In the genomic region with DNA sequence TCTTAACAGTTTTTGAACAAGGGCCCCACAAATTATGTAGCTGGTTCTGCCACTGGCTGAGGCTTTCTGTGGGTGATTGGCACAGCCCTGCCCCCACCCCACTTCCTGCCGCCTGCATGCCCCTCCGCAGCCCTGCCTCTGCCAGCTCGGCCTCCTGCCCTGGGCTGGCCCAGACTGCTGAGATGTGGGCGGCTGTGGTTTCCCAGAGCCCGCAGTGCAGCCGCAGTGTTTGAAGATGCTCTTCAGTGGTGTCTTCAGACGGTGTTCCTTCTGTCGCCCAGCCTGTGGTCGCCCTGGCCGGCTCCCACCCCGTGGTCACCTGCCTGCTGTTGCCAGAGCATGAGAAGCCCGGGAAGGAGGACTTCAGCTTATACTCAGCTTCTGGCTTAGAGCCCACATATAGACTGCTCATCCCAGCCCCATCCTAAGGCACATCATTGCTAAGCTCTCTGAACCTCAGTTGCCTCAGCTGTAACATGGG, we compare ENCODE assay signal across 9 cellular contexts.
DNase-seq lines count a peak whose midpoint lies in the region; ATAC-seq and TF ChIP-seq lines count a peak whose summit lies in the region.
"Had no signal": no experiment of that assay in that cellular context is flagged by ENCODE, and none has a peak within 500 bp of the region (broad histone marks: within the 10 kb centered on the region; RNA-seq: fewer than 3 reads in every experiment).

No MANE protein-coding gene starts in this region.

- H3K27ac ChIP-seq in SK-N-SH (ENCODE audit: low read depth in 2 of 2, low read length in 1 of 2) (peak overlapping the region; percentile 17 to 68; a peak in 2 of 4 replicates), sigmoid colon (no peak overlapping the region)
- H3K27ac ChIP-seq: suprapubic skin had no signal

- peak; percentile 75 for ATAC-seq in GM18511 (IDR thresholded peaks at IDR 0.05; ENCODE audit: unreplicated experiment)
- peak; percentile 79 for ATAC-seq in activated naive CD8-positive, alpha-beta T cell treated with anti-CD3 and anti-CD28 coated beads, Interleukin-2, amount 10 ng/mL, durations not matched to agents 7 days and 5 days (ENCODE audit: low read depth)
- ATAC-seq in HG02938 (IDR thresholded peaks at IDR 0.05; ENCODE audit: unreplicated experiment), result no peak
- no peak for ATAC-seq in GM21619 (IDR thresholded peaks at IDR 0.05; ENCODE audit: unreplicated experiment)

- no peak overlapping the region for H3K4me3 Mint-ChIP-seq in activated naive CD8-positive, alpha-beta T cell treated with anti-CD3 and anti-CD28 coated beads, Interleukin-2, amount 10 ng/mL, durations not matched to agents 7 days and 5 days

- H3K36me3 ChIP-seq in SK-N-SH (replicated peaks in 1 of 2; ENCODE audit: control insufficient read depth in 1 of 2, insufficient read depth in 2 of 2, low read length in 1 of 2) (no peaks in the 10 kb centered on the region), sigmoid colon (no peaks in the 10 kb centered on the region)
- H3K36me3 ChIP-seq: suprapubic skin had no signal

- POLR2A ChIA-PET in SK-N-SH (lab: Yijun Ruan, JAX), result interaction anchor here (0.9 to 3.1 kb wide), 5 partner anchors 11 to 126 kb away, joined by 3 to 19 read pairs (median 5); no protein-coding TSS in a partner anchor
- POLR2A ChIA-PET in activated naive CD8-positive, alpha-beta T cell treated with anti-CD3 and anti-CD28 coated beads, Interleukin-2, amount 10 ng/mL, durations not matched to agents 7 days and 5 days (lab: Charles Lee), result interaction anchor here (0.9 to 1.1 kb wide), 2 partner anchors 18 to 23 kb away, joined by 3 read pairs; no protein-coding TSS in a partner anchor

- 68% methylated on average over 6 of the region's 12 CpGs for WGBS in SK-N-SH (ENCODE audit: low lambda C conversion rate)
- WGBS in sigmoid colon, 2 donors, result 46 to 75% methylated on average over 12 of the region's 12 CpGs

- no peak overlapping the region for H3K27ac Mint-ChIP-seq in activated naive CD8-positive, alpha-beta T cell treated with anti-CD3 and anti-CD28 coated beads, Interleukin-2, amount 10 ng/mL, durations not matched to agents 7 days and 5 days

- H3K36me3 Mint-ChIP-seq in activated naive CD8-positive, alpha-beta T cell treated with anti-CD3 and anti-CD28 coated beads, Interleukin-2, amount 10 ng/mL, durations not matched to agents 7 days and 5 days, result no peaks in the 10 kb centered on the region

- H3K4me1 ChIP-seq in SK-N-SH (ENCODE audit: control insufficient read depth in 1 of 2, insufficient read depth in 2 of 2, low read depth in 1 of 2, low read length in 1 of 2) (peaks cover 40 to 62% of the 10 kb centered on the region in 2 experiments), sigmoid colon (peaks cover 0 to 8% (median 0%) of the 10 kb centered on the region in 4 donors)

- H3K27me3 ChIP-seq in SK-N-SH (ENCODE audit: insufficient read depth), result no peaks in the 10 kb centered on the region
- H3K27me3 ChIP-seq in sigmoid colon, result no peaks in the 10 kb centered on the region
- H3K27me3 ChIP-seq: suprapubic skin had no signal

- TF ChIP-seq CTCF in SK-N-SH (IDR thresholded peaks at IDR 0.05) (no peak), sigmoid colon (IDR thresholded peaks at IDR 0.05) (no peak), GM10266 (IDR thresholded peaks at IDR 0.05; ENCODE audit: control insufficient read depth, insufficient read depth, low read depth, missing control alignments) (no peak)

- TF ChIP-seq RAD21 in SK-N-SH (IDR thresholded peaks at IDR 0.05; ENCODE audit: low read length), result no peak

- peaks cover 11% of the 10 kb centered on the region for H3K4me1 Mint-ChIP-seq in activated naive CD8-positive, alpha-beta T cell treated with anti-CD3 and anti-CD28 coated beads, Interleukin-2, amount 10 ng/mL, durations not matched to agents 7 days and 5 days

- peak overlapping the region; percentile 30; the same call in 1 of the 2 replicates for H3K4me2 ChIP-seq in SK-N-SH

- no peak overlapping the region for H3K4me3 ChIP-seq in SK-N-SH (ENCODE audit: low read depth in 2 of 2, low read length in 1 of 2)
- H3K4me3 ChIP-seq in sigmoid colon, result no peak overlapping the region
- H3K4me3 ChIP-seq: suprapubic skin had no signal

- intact Hi-C loops in sigmoid colon (cut with DNase I), result no loop called here

- no peaks in the 10 kb centered on the region for H4K20me1 ChIP-seq in SK-N-SH (ENCODE audit: insufficient read depth)

- TF ChIP-seq EP300 in SK-N-SH (IDR thresholded peaks at IDR 0.05; ENCODE audit: borderline replicate concordance in 1 of 2, low read depth in 1 of 2, low read length in 1 of 2) (no peak), sigmoid colon (IDR thresholded peaks at IDR 0.05) (no peak)

- CTCF ChIA-PET in SK-N-SH (lab: Yijun Ruan, JAX), result interaction anchor here (0.7 to 4.5 kb wide), 10 partner anchors 9 to 155 kb away, joined by 3 to 26 read pairs (median 5); no protein-coding TSS in a partner anchor

- H3K9me3 ChIP-seq in SK-N-SH (no peaks in the 10 kb centered on the region), sigmoid colon (no peaks in the 10 kb centered on the region)
- H3K9me3 ChIP-seq: suprapubic skin had no signal

- no peaks in the 10 kb centered on the region for H3K79me2 ChIP-seq in SK-N-SH (ENCODE audit: insufficient read depth)

- TF ChIP-seq POLR2A in sigmoid colon (IDR thresholded peaks at IDR 0.05), result no peak

- peaks cover 8% of the 10 kb centered on the region for H3K27me3 Mint-ChIP-seq in activated naive CD8-positive, alpha-beta T cell treated with anti-CD3 and anti-CD28 coated beads, Interleukin-2, amount 10 ng/mL, durations not matched to agents 7 days and 5 days

- H3K9ac ChIP-seq in SK-N-SH, result no peak overlapping the region

- DNase-seq in SK-N-SH (peak; percentile 47), sigmoid colon (peak; percentile 54), middle frontal gyrus (ENCODE audit: extremely low spot score, low spot score) (no peak), GM10266 (ENCODE audit: extremely low spot score) (no peak)
- DNase-seq in activated naive CD8-positive, alpha-beta T cell treated with anti-CD3 and anti-CD28 coated beads, Interleukin-2, amount 10 ng/mL, durations not matched to agents 7 days and 5 days, result peak; percentile 66

- H3K9me2 ChIP-seq in SK-N-SH, result no peaks in the 10 kb centered on the region

- no peaks in the 10 kb centered on the region for H3K9me3 Mint-ChIP-seq in activated naive CD8-positive, alpha-beta T cell treated with anti-CD3 and anti-CD28 coated beads, Interleukin-2, amount 10 ng/mL, durations not matched to agents 7 days and 5 days

- H2AFZ ChIP-seq in SK-N-SH (ENCODE audit: low read depth), result no peak overlapping the region

- no peaks in the 10 kb centered on the region for H3F3A ChIP-seq in SK-N-SH (replicated peaks; ENCODE audit: insufficient read depth)

TF ChIP-seq in SK-N-SH, 30 proteins besides CTCF, POLR2A, EP300 and RAD21 (continues in another document):
- TF ChIP-seq, protein P1, sequence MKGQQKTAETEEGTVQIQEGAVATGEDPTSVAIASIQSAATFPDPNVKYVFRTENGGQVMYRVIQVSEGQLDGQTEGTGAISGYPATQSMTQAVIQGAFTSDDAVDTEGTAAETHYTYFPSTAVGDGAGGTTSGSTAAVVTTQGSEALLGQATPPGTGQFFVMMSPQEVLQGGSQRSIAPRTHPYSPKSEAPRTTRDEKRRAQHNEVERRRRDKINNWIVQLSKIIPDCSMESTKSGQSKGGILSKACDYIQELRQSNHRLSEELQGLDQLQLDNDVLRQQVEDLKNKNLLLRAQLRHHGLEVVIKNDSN (IDR thresholded peaks at IDR 0.05; ENCODE audit: borderline replicate concordance, low read depth), result no peak
- TF ChIP-seq MXI1 (IDR thresholded peaks at IDR 0.05; ENCODE audit: low read depth, low read length) (no peak), FOXM1 (IDR thresholded peaks at IDR 0.05; ENCODE audit: low read depth) (no peak), FOSL2 (IDR thresholded peaks at IDR 0.05; ENCODE audit: borderline replicate concordance, low read depth) (no peak), GABPA (IDR thresholded peaks at IDR 0.05; ENCODE audit: low read depth) (no peak), GATA2 (CRISPR knock-in tag; IDR thresholded peaks at IDR 0.05) (no peak), TAF1 (IDR thresholded peaks at IDR 0.05; ENCODE audit: borderline replicate concordance, low read depth, low read length) (no peak), CHD2 (IDR thresholded peaks at IDR 0.05; ENCODE audit: low read length, partially characterized antibody) (no peak)
- TF ChIP-seq, protein P2, sequence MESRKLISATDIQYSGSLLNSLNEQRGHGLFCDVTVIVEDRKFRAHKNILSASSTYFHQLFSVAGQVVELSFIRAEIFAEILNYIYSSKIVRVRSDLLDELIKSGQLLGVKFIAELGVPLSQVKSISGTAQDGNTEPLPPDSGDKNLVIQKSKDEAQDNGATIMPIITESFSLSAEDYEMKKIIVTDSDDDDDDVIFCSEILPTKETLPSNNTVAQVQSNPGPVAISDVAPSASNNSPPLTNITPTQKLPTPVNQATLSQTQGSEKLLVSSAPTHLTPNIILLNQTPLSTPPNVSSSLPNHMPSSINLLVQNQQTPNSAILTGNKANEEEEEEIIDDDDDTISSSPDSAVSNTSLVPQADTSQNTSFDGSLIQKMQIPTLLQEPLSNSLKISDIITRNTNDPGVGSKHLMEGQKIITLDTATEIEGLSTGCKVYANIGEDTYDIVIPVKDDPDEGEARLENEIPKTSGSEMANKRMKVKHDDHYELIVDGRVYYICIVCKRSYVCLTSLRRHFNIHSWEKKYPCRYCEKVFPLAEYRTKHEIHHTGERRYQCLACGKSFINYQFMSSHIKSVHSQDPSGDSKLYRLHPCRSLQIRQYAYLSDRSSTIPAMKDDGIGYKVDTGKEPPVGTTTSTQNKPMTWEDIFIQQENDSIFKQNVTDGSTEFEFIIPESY (IDR thresholded peaks at IDR 0.05; ENCODE audit: borderline replicate concordance, low read depth), result no peak
- TF ChIP-seq, protein P3, sequence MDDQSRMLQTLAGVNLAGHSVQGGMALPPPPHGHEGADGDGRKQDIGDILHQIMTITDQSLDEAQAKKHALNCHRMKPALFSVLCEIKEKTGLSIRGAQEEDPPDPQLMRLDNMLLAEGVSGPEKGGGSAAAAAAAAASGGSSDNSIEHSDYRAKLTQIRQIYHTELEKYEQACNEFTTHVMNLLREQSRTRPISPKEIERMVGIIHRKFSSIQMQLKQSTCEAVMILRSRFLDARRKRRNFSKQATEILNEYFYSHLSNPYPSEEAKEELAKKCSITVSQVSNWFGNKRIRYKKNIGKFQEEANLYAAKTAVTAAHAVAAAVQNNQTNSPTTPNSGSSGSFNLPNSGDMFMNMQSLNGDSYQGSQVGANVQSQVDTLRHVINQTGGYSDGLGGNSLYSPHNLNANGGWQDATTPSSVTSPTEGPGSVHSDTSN (IDR thresholded peaks at IDR 0.05), result no peak
- TF ChIP-seq, protein P4, sequence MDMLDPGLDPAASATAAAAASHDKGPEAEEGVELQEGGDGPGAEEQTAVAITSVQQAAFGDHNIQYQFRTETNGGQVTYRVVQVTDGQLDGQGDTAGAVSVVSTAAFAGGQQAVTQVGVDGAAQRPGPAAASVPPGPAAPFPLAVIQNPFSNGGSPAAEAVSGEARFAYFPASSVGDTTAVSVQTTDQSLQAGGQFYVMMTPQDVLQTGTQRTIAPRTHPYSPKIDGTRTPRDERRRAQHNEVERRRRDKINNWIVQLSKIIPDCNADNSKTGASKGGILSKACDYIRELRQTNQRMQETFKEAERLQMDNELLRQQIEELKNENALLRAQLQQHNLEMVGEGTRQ (IDR thresholded peaks at IDR 0.05; ENCODE audit: borderline replicate concordance, low read depth, low read length), result no peak

Comparison
In these comparisons a context has a peak if more than half of its experiments do, and no peak if none do; other contexts are left out.
1. ATAC-seq: peak in GM18511 (single experiment) and activated naive CD8-positive, alpha-beta T cell treated with anti-CD3 and anti-CD28 coated beads, Interleukin-2, amount 10 ng/mL, durations not matched to agents 7 days and 5 days (single experiment); none in HG02938 (single experiment) and GM21619 (single experiment).
2. DNase-seq: peak in SK-N-SH (single experiment), activated naive CD8-positive, alpha-beta T cell treated with anti-CD3 and anti-CD28 coated beads, Interleukin-2, amount 10 ng/mL, durations not matched to agents 7 days and 5 days (single experiment) and sigmoid colon (single experiment); none in middle frontal gyrus (single experiment) and GM10266 (single experiment).
3. H3K27ac ChIP-seq: peak in SK-N-SH (2 of 2); none in sigmoid colon (0 of 4).